Comparison of ENCODE assay signal across 12 cellular contexts in the genomic region with DNA sequence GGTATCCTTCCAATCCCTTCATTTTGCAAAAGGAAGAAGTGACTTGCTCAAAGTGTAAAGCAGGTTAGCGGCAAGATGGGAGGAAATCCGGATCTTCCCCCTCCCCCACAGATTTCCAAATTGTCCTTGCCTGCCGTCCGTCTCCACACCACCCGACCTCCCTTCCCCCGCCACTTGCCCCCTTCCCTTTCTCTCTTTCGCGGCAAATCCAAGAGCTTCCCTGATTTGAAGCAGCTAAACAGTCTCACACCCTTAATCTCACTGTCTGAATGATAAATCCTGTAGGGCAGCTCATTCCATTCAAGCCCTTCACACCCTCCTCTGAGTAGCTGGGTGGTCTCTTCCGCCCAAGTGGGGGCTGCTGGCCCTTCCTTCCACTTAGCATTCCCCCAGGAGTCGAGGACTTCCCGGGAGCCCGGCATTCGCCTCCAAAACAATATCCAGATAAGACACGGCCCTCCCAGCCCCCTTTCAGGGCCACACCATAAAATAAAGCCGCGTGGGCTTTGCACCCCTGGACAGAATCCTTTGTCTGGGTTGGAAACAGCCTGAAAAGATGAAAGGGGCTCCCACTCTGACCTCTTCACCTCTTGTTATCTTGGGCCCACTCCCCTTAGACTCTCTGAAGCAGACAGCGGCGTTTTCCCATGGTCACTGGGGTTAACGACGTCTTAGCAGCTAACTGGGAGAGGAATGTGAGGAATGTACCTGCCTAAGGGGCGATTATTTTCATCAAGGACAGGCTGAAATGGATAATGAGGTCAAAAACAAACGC. TPM values are rescaled to one million over a fixed set of nuclear protein-coding genes. Genes with fewer than 3 reads are reported as not detected.
DNase-seq lines count a peak whose midpoint lies in the region; ATAC-seq, FAIRE-seq and TF ChIP-seq lines count a peak whose summit lies in the region.
"Had no signal": no experiment of that assay in that cellular context is flagged by ENCODE, and none has a peak within 500 bp of the region (broad histone marks: within the 10 kb centered on the region; RNA-seq: fewer than 3 reads in every experiment).

No MANE protein-coding gene starts in this region.

- in situ Hi-C loops in HepG2 (cut with HindIII; ENCODE audit: extremely low pct_ligation_motif_present, low pct_unique_long_range_greater_than_20kb), result no loop called here

- H3K36me3 ChIP-seq in HepG2 (replicated peaks in 1 of 2; ENCODE audit: control insufficient read depth in 1 of 2, insufficient read depth in 2 of 2, low read length in 2 of 2), result no peaks in the 10 kb centered on the region
- no peaks in the 10 kb centered on the region for H3K36me3 ChIP-seq in right lobe of liver
- no peaks in the 10 kb centered on the region for H3K36me3 ChIP-seq in left lung
- H3K36me3 ChIP-seq: adrenal gland had no signal

- no peak for ATAC-seq in HepG2
- no peak for ATAC-seq in right lobe of liver
- ATAC-seq in left lung, result peak; percentile 13
- no peak for ATAC-seq in GM21825 (IDR thresholded peaks at IDR 0.05; ENCODE audit: unreplicated experiment)
- ATAC-seq: activated CD8-positive, alpha-beta T cell treated with anti-CD3 and anti-CD28 coated beads, Interleukin-2, amount 10 ng/mL, durations not matched to agents 7 days and 5 days had no signal

- intact Hi-C loops in HepG2 (cut with micrococcal nuclease; ENCODE audit: unreplicated experiment), result loop anchor here (5.0 kb wide), 1 partner anchor 69 kb away; no protein-coding TSS in a partner anchor
- intact Hi-C loops in right lobe of liver (cut with DNase I), result no loop called here
- intact Hi-C loops in left lung (cut with DNase I), result no loop called here

- H3K27ac ChIP-seq in HepG2 (ENCODE audit: extremely low read length, insufficient read depth, low read length) (peak overlapping the region; percentile 95), right lobe of liver (no peak overlapping the region), left lung (peak overlapping the region in 1 of 2 donors; percentile 26), substantia nigra (ENCODE audit: low read depth, low read length, poor library complexity, severe bottlenecking) (no peak overlapping the region)
- H3K27ac ChIP-seq: adrenal gland had no signal

- no peak overlapping the region for H2AFZ ChIP-seq in HepG2 (ENCODE audit: low read length)

- BruUV-seq in HepG2 (replicated peaks; lab: Mats Ljungman, UMichigan), result no TSS peak

- peak in 1 of 2 experiments; percentile 92; a peak in 2 of 4 replicates for TF ChIP-seq EP300 in HepG2 (IDR thresholded peaks at IDR 0.05; ENCODE audit: low read depth in 2 of 2, low read length in 2 of 2)
- peak; percentile 28; the same call in 1 of the 2 replicates for TF ChIP-seq EP300 in HepG2 (CRISPR knock-in tag; IDR thresholded peaks at IDR 0.05; ENCODE audit: borderline replicate concordance)

- CTCF ChIA-PET in HepG2 (lab: Yijun Ruan, JAX; ENCODE audit: low intra/inter-chr PET ratio, low total read pairs), result no interaction called here

- H3K9me3 ChIP-seq in HepG2 (ENCODE audit: low read length), result no peaks in the 10 kb centered on the region
- H3K9me3 ChIP-seq in right lobe of liver, result no peaks in the 10 kb centered on the region
- no peaks in the 10 kb centered on the region for H3K9me3 ChIP-seq in left lung
- H3K9me3 ChIP-seq: adrenal gland had no signal

- TF ChIP-seq POLR2A in HepG2 (IDR thresholded peaks at IDR 0.05; ENCODE audit: insufficient read depth in 1 of 2, low read depth in 2 of 2, low read length in 2 of 2) (no peak), right lobe of liver (IDR thresholded peaks at IDR 0.05) (no peak)

- peaks cover 3% of the 10 kb centered on the region for H3K79me2 ChIP-seq in HepG2 (ENCODE audit: insufficient read depth, low read length)

- peak overlapping the region; percentile 58 for H3K9ac ChIP-seq in HepG2 (ENCODE audit: insufficient read depth, low read depth, low read length)

- H4K20me1 ChIP-seq in HepG2 (ENCODE audit: insufficient read depth, low read length), result no peaks in the 10 kb centered on the region

- TF ChIP-seq RAD21 in HepG2 (CRISPR knock-in tag; IDR thresholded peaks at IDR 0.05), result no peak

- POLR2A ChIA-PET in HepG2 (lab: Yijun Ruan, JAX), result interaction anchor here (0.7 to 8.1 kb wide), 9 partner anchors 11 to 74 kb away, joined by 3 to 88 read pairs (median 9); a partner anchor contains a TSS

- peak overlapping the region; percentile 79 for H3K4me2 ChIP-seq in HepG2 (ENCODE audit: low read depth, low read length)

- TF ChIP-seq CTCF in HepG2 (CRISPR knock-in tag; IDR thresholded peaks at IDR 0.05) (no peak), right lobe of liver (IDR thresholded peaks at IDR 0.05) (no peak), left lung (IDR thresholded peaks at IDR 0.05) (no peak)

- H3K4me3 ChIP-seq in HepG2 (replicated peaks in 1 of 3; ENCODE audit: insufficient read depth in 1 of 3, low read depth in 2 of 3, low read length in 3 of 3), result peak overlapping the region in 2 of 3 experiments; percentile 13 to 35; a peak in 4 of 6 replicates
- no peak overlapping the region for H3K4me3 ChIP-seq in right lobe of liver
- no peak overlapping the region for H3K4me3 ChIP-seq in left lung
- H3K4me3 ChIP-seq: adrenal gland had no signal

- H3K4me1 ChIP-seq in HepG2 (ENCODE audit: insufficient read depth, low read length) (peaks cover 95% of the 10 kb centered on the region), right lobe of liver (peaks cover 0 to 30% (median 11%) of the 10 kb centered on the region in 4 donors), left lung (peaks cover 0 to 37% of the 10 kb centered on the region in 2 donors)

- FAIRE-seq in HepG2 (lab: Jason Lieb, UNC), result peak; percentile 80
- FAIRE-seq in urothelium cell line (lab: Jason Lieb, UNC), result no peak

- 29% methylated on average over 22 of the region's 22 CpGs for WGBS in HepG2 (ENCODE audit: low lambda C conversion rate)
- WGBS in right lobe of liver (ENCODE audit: insufficient coverage, low coverage, low lambda C conversion rate, missing lambda C conversion rate), result 57% methylated on average over 20 of the region's 22 CpGs

- H3K27me3 ChIP-seq in HepG2 (ENCODE audit: control insufficient read depth in 1 of 2, insufficient read depth in 2 of 2, low read length in 2 of 2) (no peaks in the 10 kb centered on the region), right lobe of liver (no peaks in the 10 kb centered on the region), left lung (no peaks in the 10 kb centered on the region)
- H3K27me3 ChIP-seq: adrenal gland had no signal

- DNase-seq in HepG2 (ENCODE audit: low spot score), result peak; percentile 75
- DNase-seq in right lobe of liver, result no peak
- DNase-seq in cerebellar cortex (ENCODE audit: low spot score), result peak; percentile 93
- no peak for DNase-seq in left lung
- peak; percentile 62 for DNase-seq in urothelium cell line (ENCODE audit: low spot score)
- no peak for DNase-seq in substantia nigra (lab: John Stamatoyannopoulos, UW)
- DNase-seq in foreskin melanocyte, result no peak
- DNase-seq: activated CD8-positive, alpha-beta T cell treated with anti-CD3 and anti-CD28 coated beads, Interleukin-2, amount 10 ng/mL, durations not matched to agents 7 days and 5 days; adrenal gland; GDM1; HFFc6 had no signal

TF ChIP-seq in HepG2, 621 proteins besides CTCF, POLR2A, EP300 and RAD21 (continues in another document):
- TF ChIP-seq ZNF577 (CRISPR knock-in tag; IDR thresholded peaks at IDR 0.05; ENCODE audit: borderline replicate concordance, low read depth), result no peak
- TF ChIP-seq KDM5A (IDR thresholded peaks at IDR 0.05; ENCODE audit: borderline replicate concordance, low read length), result no peak
- 0 out of 2 replicates have a peak, but pooled peaks have one; percentile 31 for TF ChIP-seq MED13 (CRISPR knock-in tag; IDR thresholded peaks at IDR 0.05)
- no peak for TF ChIP-seq ARNT2 (CRISPR knock-in tag; IDR thresholded peaks at IDR 0.05; ENCODE audit: low read depth)
- TF ChIP-seq ZKSCAN5 (CRISPR knock-in tag; IDR thresholded peaks at IDR 0.05), result no peak
- no peak for TF ChIP-seq ZNF20 (CRISPR knock-in tag; IDR thresholded peaks at IDR 0.05)
- TF ChIP-seq IKZF1 (IDR thresholded peaks at IDR 0.05), result no peak
- TF ChIP-seq ZNF883 (CRISPR knock-in tag; IDR thresholded peaks at IDR 0.05; ENCODE audit: not compliant biosample characterization), result no peak
- no peak for TF ChIP-seq CENPX (CRISPR knock-in tag; IDR thresholded peaks at IDR 0.05)
- TF ChIP-seq, protein P1, sequence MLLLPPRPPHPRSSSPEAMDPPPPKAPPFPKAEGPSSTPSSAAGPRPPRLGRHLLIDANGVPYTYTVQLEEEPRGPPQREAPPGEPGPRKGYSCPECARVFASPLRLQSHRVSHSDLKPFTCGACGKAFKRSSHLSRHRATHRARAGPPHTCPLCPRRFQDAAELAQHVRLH (CRISPR knock-in tag; IDR thresholded peaks at IDR 0.05; ENCODE audit: borderline replicate concordance, low read depth), result no peak

RNA-seq across cellular contexts. Expression of a gene that starts 44.0 kb away (rescaled TPM):
- total RNA-seq in HepG2 (2016; rRNA removed; fragmentation: Illumina TruSeq; extraction: Trizol), result 19.1 and 29.4 TPM in 2 replicates
- 13.7 and 14.9 TPM in 2 replicates for total RNA-seq in HepG2 (2016; cell fraction: cytosol; rRNA removed; fragmentation: Illumina TruSeq; extraction: Trizol; ENCODE audit: low read depth)
- total RNA-seq in HepG2 (2016; cell fraction: insoluble cytoplasmic fraction; rRNA removed; fragmentation: Illumina TruSeq; extraction: Trizol), result 14.8 and 30.7 TPM in 2 replicates
- total RNA-seq in HepG2 (2016; cell fraction: membrane; rRNA removed; fragmentation: Illumina TruSeq; extraction: Trizol), result 28.0 and 32.4 TPM in 2 replicates
- 29.7 and 34.7 TPM in 2 replicates for total RNA-seq in HepG2 (2016; cell fraction: nucleus; rRNA removed; fragmentation: Illumina TruSeq; extraction: Trizol)
- polyA plus RNA-seq in HepG2 (2011; rRNA removed), result 117 and 149 TPM in 2 replicates
- 60.3 and 76.2 TPM in 2 replicates for polyA plus RNA-seq in HepG2 (2011; cell fraction: cytosol; rRNA removed)
- polyA plus RNA-seq in HepG2 (2011; cell fraction: nucleus; rRNA removed), result 145 and 149 TPM in 2 replicates
- polyA plus RNA-seq in HepG2 (2012), result 142 and 149 TPM in 2 replicates
- polyA plus RNA-seq in HepG2 (2016; cell fraction: cytosol; fragmentation: Illumina TruSeq; extraction: Trizol; ENCODE audit: low read depth), result 3.1 and 3.3 TPM in 2 replicates
- 15.9 and 19.2 TPM in 2 replicates for polyA plus RNA-seq in HepG2 (2016; cell fraction: insoluble cytoplasmic fraction; fragmentation: Illumina TruSeq; extraction: Trizol; ENCODE audit: low read depth)
- polyA plus RNA-seq in HepG2 (2016; cell fraction: membrane; fragmentation: Illumina TruSeq; extraction: Trizol; ENCODE audit: low read depth), result 7.9 and 8.1 TPM in 2 replicates
- 68.4 and 71.9 TPM in 2 replicates for polyA plus RNA-seq in HepG2 (2016; cell fraction: nucleus; fragmentation: Illumina TruSeq; extraction: Trizol; ENCODE audit: insufficient read depth, low read depth)
- polyA minus RNA-seq in HepG2 (2011; rRNA and poly(A)+ RNA removed; ENCODE audit: low replicate concordance), result 24.0 and 183 TPM in 2 replicates
- polyA minus RNA-seq in HepG2 (2011; cell fraction: cytosol; rRNA and poly(A)+ RNA removed), result 66.0 and 82.3 TPM in 2 replicates
- polyA minus RNA-seq in HepG2 (2011; cell fraction: nucleus; rRNA and poly(A)+ RNA removed), result 45.6 and 58.6 TPM in 2 replicates
- total RNA-seq in right lobe of liver, result 10 to 100 TPM in 5 of 6 experiments, 1 to 10 TPM in 1; 5.1 to 45.2 (median 13.0) TPM
- total RNA-seq in left lung, result 10 to 100 TPM; 42.2 to 89.8 TPM

Comparison
In these comparisons a context has a peak if more than half of its experiments do, and no peak if none do; other contexts are left out.
1. DNase-seq: peak in HepG2 (single experiment), cerebellar cortex (single experiment) and urothelium cell line (single experiment); none in right lobe of liver (0 of 3), left lung (0 of 2), substantia nigra (0 of 49) and foreskin melanocyte (single experiment).
2. H3K4me3 ChIP-seq: peak in HepG2 (2 of 3); none in right lobe of liver (0 of 3) and left lung (0 of 2).